2 cellular contexts compared by ENCODE assay signal in genomic region chr1:56610097-56610496, GRCh38. TPM values are rescaled to one million over a fixed set of nuclear protein-coding genes. Genes with fewer than 3 reads are reported as not detected.
"Had no signal": no experiment of that assay in that cellular context is flagged by ENCODE, and none has a peak within 500 bp of the region (broad histone marks: within the 10 kb centered on the region; RNA-seq: fewer than 3 reads in every experiment).

No MANE protein-coding gene starts in this region.

RNA-seq across cellular contexts. Expression of gene PLPP3, which starts 30.7 kb away (rescaled TPM):
- total RNA-seq: naive thymus-derived CD8-positive, alpha-beta T cell had no signal
- polyA plus RNA-seq: naive thymus-derived CD8-positive, alpha-beta T cell had no signal

RNA-seq across cellular contexts. Expression of gene PRKAA2, which starts 35.0 kb away (rescaled TPM):
- total RNA-seq: naive thymus-derived CD8-positive, alpha-beta T cell; natural killer cell had no signal
- polyA plus RNA-seq: naive thymus-derived CD8-positive, alpha-beta T cell had no signal
